Comparison of ENCODE assay signal across 24 cellular contexts in the genomic region with DNA sequence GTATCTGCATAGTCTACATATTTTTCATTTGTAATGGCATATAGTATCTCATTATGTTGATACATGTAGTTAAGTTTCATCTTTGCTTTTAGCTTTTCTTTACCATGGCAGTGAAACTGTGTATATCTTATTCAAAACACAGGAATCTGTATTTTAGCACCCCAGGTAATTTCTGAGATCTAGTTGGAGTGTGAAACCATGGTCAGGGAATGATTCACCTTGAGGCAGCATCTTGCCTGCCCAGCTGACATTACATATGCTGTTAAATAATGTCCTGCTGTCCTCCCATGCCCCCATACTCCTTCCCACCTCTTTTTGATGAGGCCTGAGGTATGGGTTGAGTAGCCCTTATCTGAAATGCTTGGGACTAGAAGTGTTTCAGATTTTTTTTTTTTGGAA.
"Had no signal": no experiment of that assay in that cellular context is flagged by ENCODE, and none has a peak within 500 bp of the region (broad histone marks: within the 10 kb centered on the region; RNA-seq: fewer than 3 reads in every experiment).

No MANE protein-coding gene starts in this region.

- H2AFZ ChIP-seq: parathyroid adenoma had no signal

- H3K36me3 ChIP-seq: gastrocnemius medialis, thyroid gland had no signal

- ATAC-seq: gastrocnemius medialis had no signal

- DNase-seq: activated CD4-positive, alpha-beta memory T cell treated with anti-CD3 and anti-CD28 coated beads for 36 hours; activated CD4-positive, alpha-beta T cell treated with anti-CD3 and anti-CD28 coated beads, Interleukin-2, amount 10 ng/mL, durations not matched to agents 24 days and 14 days; activated CD4-positive, CD25-positive, alpha-beta regulatory T cell treated with anti-CD3 and anti-CD28 coated beads, Interleukin-2, amount 50 U/mL, for 72 hours; activated T-cell treated with anti-CD3 and anti-CD28 coated beads, Interleukin-2, amount 50 U/mL, for 4 hours; effector CD4-positive, alpha-beta T cell; gastrocnemius medialis; left colon; occipital lobe; psoas muscle; stimulated activated CD4-positive, alpha-beta T cell treated with anti-CD3 and anti-CD28 coated beads, Interleukin-15, amount 100 ng/mL, for 24 hours; stimulated activated CD4-positive, alpha-beta T cell treated with anti-CD3 and anti-CD28 coated beads, Interleukin-2, amount 100 ng/mL, for 24 hours; stimulated activated naive B cell treated with anti-CD40 and anti-IgM and Interleukin-4, amounts not matched to agents 10 μg/mL and 1 μg/mL and 100 μg/mL, for 72 hours; stomach; T-helper 9 cell; thyroid gland; upper lobe of right lung had no signal

- H3K9me3 ChIP-seq: gastrocnemius medialis, psoas muscle, stomach, thyroid gland, upper lobe of right lung had no signal

- H3K79me2 ChIP-seq: parathyroid adenoma had no signal

- H3K27me3 Mint-ChIP-seq: activated CD4-positive, alpha-beta memory T cell treated with anti-CD3 and anti-CD28 coated beads for 36 hours; activated CD4-positive, alpha-beta T cell treated with anti-CD3 and anti-CD28 coated beads, Interleukin-2, amount 10 ng/mL, durations not matched to agents 24 days and 14 days; activated naive CD8-positive, alpha-beta T cell; memory B cell; naive thymus-derived CD8-positive, alpha-beta T cell; stimulated activated naive B cell treated with anti-CD40 and anti-IgM and Interleukin-4, amounts not matched to agents 10 μg/mL and 1 μg/mL and 100 μg/mL, for 72 hours had no signal

- H3K4me3 ChIP-seq: gastrocnemius medialis, psoas muscle, smooth muscle cell, stomach, thyroid gland, upper lobe of right lung had no signal

- H3K27me3 ChIP-seq: gastrocnemius medialis, stomach, thyroid gland, upper lobe of right lung had no signal

- H3K4me2 ChIP-seq: smooth muscle cell had no signal

- H3K4me3 Mint-ChIP-seq: activated CD4-positive, alpha-beta memory T cell treated with anti-CD3 and anti-CD28 coated beads for 36 hours; activated CD4-positive, alpha-beta T cell treated with anti-CD3 and anti-CD28 coated beads, Interleukin-2, amount 10 ng/mL, durations not matched to agents 24 days and 14 days; activated naive CD8-positive, alpha-beta T cell; activated T-cell treated with anti-CD3 and anti-CD28 coated beads, Interleukin-2, amount 50 U/mL, for 4 hours; memory B cell; naive thymus-derived CD8-positive, alpha-beta T cell; neural crest cell; stimulated activated naive B cell treated with anti-CD40 and anti-IgM and Interleukin-4, amounts not matched to agents 10 μg/mL and 1 μg/mL and 100 μg/mL, for 72 hours; T-helper 1 cell treated with Interleukin-12 subunit alpha and Interleukin-12 subunit beta and Interleukin-4 antibody, amounts not matched to agents 30 μg/mL and 1 μg/mL, for 36 hours had no signal

- H3K27ac ChIP-seq: gastrocnemius medialis, parathyroid adenoma, psoas muscle, stomach, thyroid gland, upper lobe of right lung had no signal

- H3K9me3 Mint-ChIP-seq: activated CD4-positive, alpha-beta memory T cell treated with anti-CD3 and anti-CD28 coated beads for 36 hours; activated CD4-positive, alpha-beta T cell treated with anti-CD3 and anti-CD28 coated beads, Interleukin-2, amount 10 ng/mL, durations not matched to agents 24 days and 14 days; activated T-cell treated with anti-CD3 and anti-CD28 coated beads, Interleukin-2, amount 50 U/mL, for 4 hours; activated T-helper 2 cell treated with anti-CD3 and anti-CD28 coated beads, Interferon-gamma antibody, Interleukin-2, Interleukin-4, amounts not matched to agents 10 μg/mL and 5 μg/mL and 100 μg/mL, durations not matched to agents 14 hours and 24 hours and 36 hours; memory B cell; naive thymus-derived CD8-positive, alpha-beta T cell; neural crest cell; stimulated activated naive B cell treated with anti-CD40 and anti-IgM and Interleukin-4, amounts not matched to agents 10 μg/mL and 1 μg/mL and 100 μg/mL, for 72 hours; T-helper 1 cell treated with Interleukin-12 subunit alpha and Interleukin-12 subunit beta and Interleukin-4 antibody, amounts not matched to agents 30 μg/mL and 1 μg/mL, for 36 hours had no signal

- H3K27ac Mint-ChIP-seq: activated CD4-positive, alpha-beta T cell treated with anti-CD3 and anti-CD28 coated beads, Interleukin-2, amount 10 ng/mL, durations not matched to agents 24 days and 14 days had no signal

- H3K9ac ChIP-seq: parathyroid adenoma had no signal
